Comparison of ENCODE assay signal across 20 cellular contexts in genomic region chr14:60805881-60806569, GRCh38.
DNase-seq lines count a peak whose midpoint lies in the region; ATAC-seq, FAIRE-seq and TF ChIP-seq lines count a peak whose summit lies in the region.
"Had no signal": no experiment of that assay in that cellular context is flagged by ENCODE, and none has a peak within 500 bp of the region (broad histone marks: within the 10 kb centered on the region; RNA-seq: fewer than 3 reads in every experiment).

No MANE protein-coding gene starts in this region.

- no peak overlapping the region for H3K27ac Mint-ChIP-seq in H9
- H3K27ac Mint-ChIP-seq: natural killer cell, T-helper 17 cell had no signal

- H4K5ac ChIP-seq in H9 (ENCODE audit: insufficient read length, low read depth, low read length): no peak overlapping the region

- no peaks in the 10 kb centered on the region for H3K36me3 ChIP-seq in bronchial epithelial cell (ENCODE audit: control insufficient read depth, insufficient read depth, low read length)
- H3K36me3 ChIP-seq: left lung had no signal

- no peak for ATAC-seq in HG02678 (IDR thresholded peaks at IDR 0.05; ENCODE audit: unreplicated experiment)
- ATAC-seq: left lung, natural killer cell, right lobe of liver, T-helper 17 cell had no signal

- H3K79me1 ChIP-seq in H9 (ENCODE audit: insufficient read depth, low read depth, low read length, poor library complexity, severe bottlenecking): no peaks in the 10 kb centered on the region

- H3K18ac ChIP-seq in H9 (ENCODE audit: insufficient read length, low read depth, low read length): no peak overlapping the region

- H2BK15ac ChIP-seq in H9 (ENCODE audit: low read depth, low read length): no peak overlapping the region

- H3K23me2 ChIP-seq in H9 (ENCODE audit: insufficient read length, low read depth, low read length, poor library complexity, severe bottlenecking): no peaks in the 10 kb centered on the region

- no peak overlapping the region for H3K23ac ChIP-seq in H9 (ENCODE audit: insufficient read length, low read depth, low read length)

- no peak for TF ChIP-seq CTCF in bronchial epithelial cell (IDR thresholded peaks at IDR 0.05; ENCODE audit: insufficient read depth, low read length, severe bottlenecking)
- no peak for TF ChIP-seq CTCF in H9 (conservative IDR thresholded peaks at IDR 0.05)

- peaks cover 0 to 4% of the 10 kb centered on the region in 2 experiments; a peak in 1 of 4 replicates for H3K4me1 Mint-ChIP-seq in H9
- H3K4me1 Mint-ChIP-seq: natural killer cell had no signal

- H3K4me1 ChIP-seq in H9 (ENCODE audit: insufficient read depth, low read length): no peaks in the 10 kb centered on the region
- H3K4me1 ChIP-seq: left lung, right lobe of liver had no signal

- H2AK5ac ChIP-seq in H9 (ENCODE audit: insufficient read length, low read length): no peak overlapping the region

- H3K9ac ChIP-seq in H9 (ENCODE audit: extremely low read depth, insufficient read length, low read length): no peak overlapping the region

- no peak overlapping the region for H3K4ac ChIP-seq in H9 (ENCODE audit: low read depth, low read length)

- no peak overlapping the region for H2BK5ac ChIP-seq in H9 (ENCODE audit: insufficient read length, low read length)

- no peak overlapping the region for H2BK12ac ChIP-seq in H9 (ENCODE audit: insufficient read length, low read depth, low read length)

- H3K56ac ChIP-seq in H9 (ENCODE audit: insufficient read length, low read depth, low read length): no peak overlapping the region

- H3K36me3 Mint-ChIP-seq in H9 (ENCODE audit: insufficient read depth in 1 of 3, low read depth in 3 of 3): peaks cover 0 to 8% (median 3%) of the 10 kb centered on the region in 3 experiments; a peak in 2 of 7 replicates
- H3K36me3 Mint-ChIP-seq: natural killer cell had no signal

- no peaks in the 10 kb centered on the region for H4K20me1 ChIP-seq in H9 (ENCODE audit: control insufficient read depth, insufficient read depth, insufficient read length)

- no CpG with 5 or more reads among the region's 2 CpGs for WGBS in H9 (ENCODE audit: extremely low coverage, insufficient read length, low lambda C conversion rate)

- no peak overlapping the region for H3K27ac ChIP-seq in H9 (ENCODE audit: insufficient read length, low read depth, low read length)
- H3K27ac ChIP-seq: C4-2B, left lung, right lobe of liver had no signal

- H3T11ph ChIP-seq in H9 (ENCODE audit: low read length): no peak overlapping the region

- H2AFZ ChIP-seq in H9 (ENCODE audit: low read length): no peak overlapping the region

- DNase-seq in AG20443 (ENCODE audit: low spot score) (peak; percentile 22), HTR-8/SVneo (ENCODE audit: insufficient read length, low spot score) (peak; percentile 48), bronchial epithelial cell (ENCODE audit: low read depth) (peak; percentile 66), kidney glomerular epithelial cell (lab: John Stamatoyannopoulos, UW) (peak; percentile 68), H9 (no peak), cerebellar cortex (ENCODE audit: low spot score) (no peak)
- no peak for DNase-seq in activated effector memory CD4-positive, alpha-beta T cell treated with anti-CD3 and anti-CD28 coated beads, Interleukin-2, amount 50 U/mL, for 16 hours
- DNase-seq: activated naive CD4-positive, alpha-beta T cell treated with anti-CD3 and anti-CD28 coated beads, Interleukin-2, amount 50 U/mL, for 16 hours; cortex of kidney; GDM1; left lung; MV-4-11; natural killer cell; NCI-H510A treated with DMSO at 0.1 percent for 48 hours; right lobe of liver; RPMI8226; T-helper 17 cell had no signal

- H2BK120ac ChIP-seq in H9 (ENCODE audit: low read depth, low read length, poor library complexity, severe bottlenecking): no peak overlapping the region

- FAIRE-seq in HTR-8/SVneo (lab: Jason Lieb, UNC) (peak; percentile 99), bronchial epithelial cell (lab: Jason Lieb, UNC) (peak; percentile 23)
- FAIRE-seq: H1 had no signal

- no peaks in the 10 kb centered on the region for H3K9me3 Mint-ChIP-seq in H9
- H3K9me3 Mint-ChIP-seq: natural killer cell had no signal

- H3K14ac ChIP-seq in H9 (ENCODE audit: insufficient read depth, low read length): no peak overlapping the region

- H3K4me2 ChIP-seq in H9 (ENCODE audit: insufficient read depth, insufficient read length, low read length): no peak overlapping the region

- H3K4me3 ChIP-seq in bronchial epithelial cell (ENCODE audit: low read depth, low read length): no peak overlapping the region
- H3K4me3 ChIP-seq: left lung, right lobe of liver had no signal

- H3K9me3 ChIP-seq in H9 (ENCODE audit: control insufficient read depth, low read depth, low read length): no peaks in the 10 kb centered on the region
- H3K9me3 ChIP-seq: left lung, right lobe of liver had no signal

- H3K79me2 ChIP-seq in H9 (ENCODE audit: insufficient read depth, low read length): no peaks in the 10 kb centered on the region

- no peak overlapping the region for H3K4me3 Mint-ChIP-seq in H9
- H3K4me3 Mint-ChIP-seq: natural killer cell, T-helper 17 cell had no signal

- H4K8ac ChIP-seq in H9 (replicated peaks; ENCODE audit: insufficient read length, low read depth, low read length): no peak overlapping the region

- H3K27me3 ChIP-seq in bronchial epithelial cell (ENCODE audit: control insufficient read depth, insufficient read depth, low read length) (no peaks in the 10 kb centered on the region), H9 (ENCODE audit: insufficient read depth, low read length) (no peaks in the 10 kb centered on the region)
- H3K27me3 ChIP-seq: left lung, right lobe of liver had no signal

- no peak overlapping the region for H2BK20ac ChIP-seq in H9 (ENCODE audit: low read depth, low read length, poor library complexity, severe bottlenecking)

- H4K91ac ChIP-seq in H9 (ENCODE audit: insufficient read length, low read depth, low read length): no peak overlapping the region

- H3K27me3 Mint-ChIP-seq in H9 (ENCODE audit: low read depth): no peaks in the 10 kb centered on the region
- H3K27me3 Mint-ChIP-seq: T-helper 17 cell had no signal

Comparison
In these comparisons a context has a peak if more than half of its experiments do, and no peak if none do; other contexts are left out.
1. DNase-seq: peak in AG20443 (single experiment), HTR-8/SVneo (single experiment), bronchial epithelial cell (single experiment) and kidney glomerular epithelial cell (single experiment); none in activated effector memory CD4-positive, alpha-beta T cell treated with anti-CD3 and anti-CD28 coated beads, Interleukin-2, amount 50 U/mL, for 16 hours (single experiment), H9 (single experiment) and cerebellar cortex (single experiment).